In the genomic region with DNA sequence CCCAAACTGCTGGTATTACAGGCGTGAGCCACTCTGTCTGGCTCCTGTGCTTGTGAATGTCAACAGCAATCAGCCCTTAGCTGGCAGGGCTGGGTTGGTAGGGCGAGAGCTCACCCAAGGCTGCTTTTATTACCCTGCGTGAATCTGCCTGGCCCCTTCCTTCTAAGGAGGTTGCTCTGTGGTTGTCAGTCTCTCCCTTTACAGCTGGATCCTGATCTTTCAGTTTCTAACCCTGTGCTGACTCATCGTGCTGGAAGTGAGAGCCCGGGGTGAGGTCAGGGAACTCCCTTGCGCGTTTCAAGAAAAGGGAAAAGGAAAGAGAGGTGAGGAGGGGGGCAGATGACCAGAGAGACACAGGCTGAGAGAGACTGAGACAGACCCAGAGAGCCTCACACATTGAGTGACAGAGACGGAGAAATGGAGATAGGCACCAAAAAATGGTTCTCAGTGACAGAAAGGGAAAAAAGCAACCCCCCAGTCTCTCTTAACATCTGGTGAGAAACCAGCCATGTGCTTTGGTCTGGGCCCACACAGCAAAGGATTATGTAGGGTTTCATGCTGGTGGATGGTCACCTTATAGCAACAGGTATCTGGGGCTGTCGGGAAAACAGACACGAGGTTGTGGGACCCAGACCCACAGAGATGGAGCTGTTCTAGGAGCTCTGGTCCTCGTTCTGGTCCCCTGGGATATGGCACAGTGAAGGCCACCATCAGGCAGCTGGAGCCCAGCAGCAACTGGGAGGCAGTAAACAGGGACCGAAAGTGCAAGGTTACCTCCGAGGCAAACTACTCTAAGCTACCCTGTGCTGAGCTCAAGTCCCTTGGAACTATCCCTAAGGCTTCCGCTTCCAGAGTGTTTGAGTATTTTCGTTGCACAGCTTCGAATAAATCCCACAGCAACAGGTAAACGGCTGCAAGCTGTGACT, we compare ENCODE assay signal across 8 cellular contexts. TPM values are rescaled to one million over a fixed set of nuclear protein-coding genes. Genes with fewer than 3 reads are reported as not detected.
DNase-seq lines count a peak whose midpoint lies in the region; ATAC-seq, FAIRE-seq and TF ChIP-seq lines count a peak whose summit lies in the region.

No MANE protein-coding gene starts in this region.

- no peak for TF ChIP-seq RAD21 in K562 (CRISPR knock-in tag; conservative IDR thresholded peaks at IDR 0.05 in 1 of 2, IDR thresholded peaks at IDR 0.05 in 1 of 2)

- CTCF ChIA-PET in A673 (lab: Charles Lee) (no interaction called here), K562 (lab: Yijun Ruan, JAX; ENCODE audit: low intra/inter-chr PET ratio) (no interaction called here)

- POLR2A ChIA-PET in A673 (lab: Charles Lee; ENCODE audit: low non-redundant PET), result no interaction called here
- POLR2A ChIA-PET in K562 (lab: Yijun Ruan, JAX), result interaction anchor here (0.6 to 2.8 kb wide), 5 partner anchors 9 to 578 kb away, joined by 3 to 17 read pairs (median 3); partner anchors contain the start of genes PES1 and SLC35E4

- no peaks in the 10 kb centered on the region for H4K20me1 ChIP-seq in K562 (replicated peaks; ENCODE audit: control insufficient read depth, insufficient read depth, low read length)

- peak overlapping the region; percentile 85 for H2AFZ ChIP-seq in K562 (ENCODE audit: low read depth, low read length)

- 29% methylated on average over 15 of the region's 17 CpGs for WGBS in K562 (ENCODE audit: insufficient coverage, low coverage, missing lambda C conversion rate)
- WGBS in suprapubic skin, result 53% methylated on average over 17 of the region's 17 CpGs

- no peaks in the 10 kb centered on the region for H3K79me2 ChIP-seq in K562 (ENCODE audit: control insufficient read depth, insufficient read depth, low read length)

- in situ Hi-C loops in K562 (cut with MboI), result loop anchor here (10.0 kb wide), 1 partner anchor 325 kb away; the partner anchor contains the start of gene CASTOR1

- peak overlapping the region; percentile 63 to 87 for H3K9ac ChIP-seq in K562 (ENCODE audit: insufficient read depth in 1 of 2, low read depth in 2 of 2, low read length in 2 of 2)

- no peak overlapping the region for H3K4me3 ChIP-seq in A673 (ENCODE audit: low read depth, low read length, poor library complexity, severe bottlenecking)
- H3K4me3 ChIP-seq in K562, result no peak overlapping the region
- peak overlapping the region; percentile 8 for H3K4me3 ChIP-seq in suprapubic skin

- DNase-seq in A673 (ENCODE audit: low spot score), result peak; percentile 12
- DNase-seq in NAMALWA (ENCODE audit: low spot score), result peak; percentile 25
- DNase-seq in K562 (ENCODE audit: extremely low read depth in 1 of 4, low spot score in 3 of 4), result peak; percentile 81 to 87 (median 83)
- DNase-seq in left colon, result peak; percentile 66 to 88
- DNase-seq in suprapubic skin (ENCODE audit: low spot score in 2 of 2), result no peak
- DNase-seq in NCI-H82 (lab: John Stamatoyannopoulos, UW), result no peak
- DNase-seq in NCI-H2171 treated with DMSO at 0.1 percent for 48 hours (lab: John Stamatoyannopoulos, UW), result no peak

- no peaks in the 10 kb centered on the region for H3K9me1 ChIP-seq in K562 (ENCODE audit: control insufficient read depth, insufficient read depth, low read length)

- ATAC-seq in GM18907 (IDR thresholded peaks at IDR 0.05; ENCODE audit: unreplicated experiment) (peak; percentile 55), K562 (peak; percentile 84), left colon (peak; percentile 79)

- BruUV-seq in A673 (replicated peaks; lab: Mats Ljungman, UMichigan), result no TSS peak
- TSS peak; percentile 58 for BruUV-seq in K562 (replicated peaks; lab: Mats Ljungman, UMichigan)

- intact Hi-C loops in A673 (cut with micrococcal nuclease; ENCODE audit: unreplicated experiment), result loop anchor here (10.0 kb wide), 2 partner anchors 165 to 325 kb away; partner anchors contain the start of gene CASTOR1
- intact Hi-C loops in K562 (cut with micrococcal nuclease), result no loop called here
- intact Hi-C loops in left colon (cut with DNase I, micrococcal nuclease), result no loop called here

- no peak overlapping the region for H3K27ac ChIP-seq in A673 (ENCODE audit: low read depth, low read length, poor library complexity, severe bottlenecking)
- H3K27ac ChIP-seq in K562 (ENCODE audit: extremely low read depth, low read depth, low read length), result peak overlapping the region; percentile 78
- peak overlapping the region; percentile 32 for H3K27ac ChIP-seq in suprapubic skin

- peak; percentile 97 for FAIRE-seq in K562 (lab: Jason Lieb, UNC)

- H3K9me3 ChIP-seq in A673 (ENCODE audit: low read depth, low read length, poor library complexity, severe bottlenecking), result no peaks in the 10 kb centered on the region
- no peaks in the 10 kb centered on the region for H3K9me3 ChIP-seq in K562 (replicated peaks; ENCODE audit: control insufficient read depth, insufficient read depth, low read depth, low read length)
- H3K9me3 ChIP-seq in suprapubic skin, result no peaks in the 10 kb centered on the region

- 0 out of 2 replicates have a peak, but pooled peaks have one; percentile 50 for TF ChIP-seq POLR2A in K562 (conservative IDR thresholded peaks at IDR 0.05)
- no peak for TF ChIP-seq POLR2A in suprapubic skin (IDR thresholded peaks at IDR 0.05)

- no peaks in the 10 kb centered on the region for H3K36me3 ChIP-seq in A673 (ENCODE audit: insufficient read depth, low read length, poor library complexity, severe bottlenecking)
- H3K36me3 ChIP-seq in K562 (ENCODE audit: control insufficient read depth, insufficient read depth, low read length), result no peaks in the 10 kb centered on the region
- H3K36me3 ChIP-seq in suprapubic skin, result peaks cover 21% of the 10 kb centered on the region

- H3K27me3 ChIP-seq in A673 (replicated peaks; ENCODE audit: insufficient read depth, low read depth, low read length, poor library complexity), result no peaks in the 10 kb centered on the region
- no peaks in the 10 kb centered on the region for H3K27me3 ChIP-seq in K562 (ENCODE audit: control insufficient read depth in 2 of 2, insufficient read depth in 2 of 2, low read length in 2 of 2)
- no peaks in the 10 kb centered on the region for H3K27me3 ChIP-seq in suprapubic skin

- peak overlapping the region; percentile 71 for H3K4me2 ChIP-seq in K562 (ENCODE audit: insufficient read depth, low read length)

- peak; percentile 49; the same call in 1 of the 2 replicates for TF ChIP-seq EP300 in K562 (IDR thresholded peaks at IDR 0.05; ENCODE audit: low read length)
- TF ChIP-seq EP300 in suprapubic skin (IDR thresholded peaks at IDR 0.05), result no peak

- H3K4me1 ChIP-seq in A673 (ENCODE audit: insufficient read depth, low read length, poor library complexity, severe bottlenecking) (peaks cover 18% of the 10 kb centered on the region), K562 (replicated peaks in 1 of 2; ENCODE audit: control insufficient read depth in 2 of 2, insufficient read depth in 2 of 2, low read length in 2 of 2) (peaks cover 21 to 41% of the 10 kb centered on the region in 2 experiments), suprapubic skin (peaks cover 48% of the 10 kb centered on the region)

- no peak for TF ChIP-seq CTCF in A673 (conservative IDR thresholded peaks at IDR 0.05; ENCODE audit: low read depth, low read length)
- TF ChIP-seq CTCF in K562 (IDR thresholded peaks at IDR 0.05 in 2 of 3, conservative IDR thresholded peaks at IDR 0.05 in 1 of 3; ENCODE audit: insufficient read depth in 2 of 3, low read depth in 1 of 3, low read length in 3 of 3), result no peak
- no peak for TF ChIP-seq CTCF in suprapubic skin (IDR thresholded peaks at IDR 0.05)

RNA-seq across cellular contexts. Expression of gene TCN2, which starts 2.5 kb away (rescaled TPM):
- 7.3 and 9.8 TPM in 2 replicates for total RNA-seq in A673 (2021)
- total RNA-seq in K562 (2011; cell fraction: chromatin; rRNA removed; ENCODE audit: low replicate concordance), result 4.2 and 11.1 TPM in 2 replicates
- 6.1 and 8.5 TPM in 2 replicates for total RNA-seq in K562 (2011; cell fraction: nucleolus; rRNA removed)
- total RNA-seq in K562 (2011; cell fraction: nucleoplasm; rRNA removed), result 4.6 and 5.1 TPM in 2 replicates
- total RNA-seq in K562 (2014; rRNA removed), result 1.4 and 1.6 TPM in 2 replicates
- 1.3 and 1.4 TPM in 2 replicates for total RNA-seq in K562 (2014; rRNA removed; fragmentation: Illumina TruSeq; extraction: Trizol)
- total RNA-seq in K562 (2015; rRNA removed; fragmentation: Illumina TruSeq; extraction: Trizol), result 1.9 and 2.1 TPM in 2 replicates
- 1.4 and 2.0 TPM in 2 replicates for total RNA-seq in K562 (2021)
- polyA plus RNA-seq in K562 (2011; rRNA removed), result 1.2 and 1.7 TPM in 2 replicates
- 1.7 and 4.4 TPM in 2 replicates for polyA plus RNA-seq in K562 (2011; cell fraction: cytosol; rRNA removed)
- 1.0 and 1.9 TPM in 2 replicates for polyA plus RNA-seq in K562 (2011; cell fraction: nucleus; rRNA removed)
- polyA plus RNA-seq in K562 (2012), result 3.4 and 5.8 TPM in 2 replicates
- polyA plus RNA-seq in K562 (2014; fragmentation: Illumina TruSeq; extraction: Trizol), result 2.5 and 2.7 TPM in 2 replicates
- 1 to 10 TPM; 4.8 to 5.4 TPM for polyA plus RNA-seq in K562 (2014; fragmentation: Nextera tagmentation; extraction: Ambion mirVana)
- polyA plus RNA-seq in K562 (2014; rRNA removed), result 0.88 and 1.5 TPM in 2 replicates
- 0.63 and 1.9 TPM in 2 replicates for polyA minus RNA-seq in K562 (2011; rRNA and poly(A)+ RNA removed)
- 2.4 TPM in 1 of 2 replicates, not detected in the other for polyA minus RNA-seq in K562 (2011; cell fraction: cytosol; rRNA and poly(A)+ RNA removed)
- 0.78 and 1.8 TPM in 2 replicates for polyA minus RNA-seq in K562 (2011; cell fraction: nucleus; rRNA and poly(A)+ RNA removed)
- 10 to 100 TPM; 29.4 to 58.2 TPM for total RNA-seq in left colon
- total RNA-seq in suprapubic skin, result 10 to 100 TPM in 2 of 4 donors, 1 to 10 TPM in 2; 4.9 to 24.2 (median 11.0) TPM

RNA-seq across cellular contexts. Expression of gene PES1, which starts 17.8 kb away (rescaled TPM):
- total RNA-seq in A673 (2021), result 151 and 175 TPM in 2 replicates
- 71.4 and 154 TPM in 2 replicates for total RNA-seq in K562 (2011; cell fraction: chromatin; rRNA removed; ENCODE audit: low replicate concordance)
- 93.2 and 100 TPM in 2 replicates for total RNA-seq in K562 (2011; cell fraction: nucleolus; rRNA removed)
- 58.0 and 70.3 TPM in 2 replicates for total RNA-seq in K562 (2011; cell fraction: nucleoplasm; rRNA removed)
- 154 and 158 TPM in 2 replicates for total RNA-seq in K562 (2014; rRNA removed)
- total RNA-seq in K562 (2014; rRNA removed; fragmentation: Illumina TruSeq; extraction: Trizol), result 83.0 and 89.9 TPM in 2 replicates
- 117 and 126 TPM in 2 replicates for total RNA-seq in K562 (2015; rRNA removed; fragmentation: Illumina TruSeq; extraction: Trizol)
- 136 and 151 TPM in 2 replicates for total RNA-seq in K562 (2021)
- polyA plus RNA-seq in K562 (2011; rRNA removed), result 85.2 and 95.3 TPM in 2 replicates
- 105 and 226 TPM in 2 replicates for polyA plus RNA-seq in K562 (2011; cell fraction: cytosol; rRNA removed)
- polyA plus RNA-seq in K562 (2011; cell fraction: nucleus; rRNA removed), result 99.8 and 134 TPM in 2 replicates
- polyA plus RNA-seq in K562 (2012), result 61.0 and 83.5 TPM in 2 replicates
- 117 and 127 TPM in 2 replicates for polyA plus RNA-seq in K562 (2014; fragmentation: Illumina TruSeq; extraction: Trizol)
- polyA plus RNA-seq in K562 (2014; fragmentation: Nextera tagmentation; extraction: Ambion mirVana), result 1 to 10 TPM; 6.5 to 8.2 TPM
- 83.8 and 94.3 TPM in 2 replicates for polyA plus RNA-seq in K562 (2014; rRNA removed)
- 104 and 142 TPM in 2 replicates for polyA minus RNA-seq in K562 (2011; rRNA and poly(A)+ RNA removed)
- 65.7 and 82.8 TPM in 2 replicates for polyA minus RNA-seq in K562 (2011; cell fraction: cytosol; rRNA and poly(A)+ RNA removed)
- 48.7 and 75.2 TPM in 2 replicates for polyA minus RNA-seq in K562 (2011; cell fraction: nucleus; rRNA and poly(A)+ RNA removed)
- 10 to 100 TPM; 36.4 to 48.3 TPM for total RNA-seq in left colon
- total RNA-seq in suprapubic skin, result 10 to 100 TPM; 46.7 to 59.9 (median 53.1) TPM

RNA-seq across cellular contexts. Expression of gene SLC35E4, which starts 26.1 kb away (rescaled TPM):
- total RNA-seq in A673 (2021), result 2.4 and 3.3 TPM in 2 replicates
- total RNA-seq in K562 (2011; cell fraction: chromatin; rRNA removed; ENCODE audit: low replicate concordance), result 1.3 and 3.7 TPM in 2 replicates
- total RNA-seq in K562 (2011; cell fraction: nucleolus; rRNA removed), result 2.9 and 4.3 TPM in 2 replicates
- total RNA-seq in K562 (2011; cell fraction: nucleoplasm; rRNA removed), result 2.7 TPM in 2 replicates
- 1.6 and 2.3 TPM in 2 replicates for total RNA-seq in K562 (2014; rRNA removed)
- 0.32 and 0.36 TPM in 2 replicates for total RNA-seq in K562 (2014; rRNA removed; fragmentation: Illumina TruSeq; extraction: Trizol)
- 0.83 and 1.0 TPM in 2 replicates for total RNA-seq in K562 (2015; rRNA removed; fragmentation: Illumina TruSeq; extraction: Trizol)
- 1.6 and 1.7 TPM in 2 replicates for total RNA-seq in K562 (2021)
- 0.79 and 0.88 TPM in 2 replicates for polyA plus RNA-seq in K562 (2011; rRNA removed)
- polyA plus RNA-seq in K562 (2011; cell fraction: cytosol; rRNA removed), result 0.86 and 3.2 TPM in 2 replicates
- 0.44 and 0.95 TPM in 2 replicates for polyA plus RNA-seq in K562 (2011; cell fraction: nucleus; rRNA removed)
- polyA plus RNA-seq in K562 (2012), result 1.1 and 1.5 TPM in 2 replicates
- polyA plus RNA-seq in K562 (2014; fragmentation: Illumina TruSeq; extraction: Trizol), result 0.54 and 0.58 TPM in 2 replicates
- polyA plus RNA-seq in K562 (2014; fragmentation: Nextera tagmentation; extraction: Ambion mirVana), result under 1 TPM in 1 of 2 experiments, not detected in 1; 0.06 TPM
- polyA plus RNA-seq in K562 (2014; rRNA removed), result 1.1 TPM in 2 replicates
- polyA minus RNA-seq in K562 (2011; rRNA and poly(A)+ RNA removed), result 0.36 and 0.46 TPM in 2 replicates
- 0.91 and 1.5 TPM in 2 replicates for polyA minus RNA-seq in K562 (2011; cell fraction: cytosol; rRNA and poly(A)+ RNA removed)
- polyA minus RNA-seq in K562 (2011; cell fraction: nucleus; rRNA and poly(A)+ RNA removed), result 1.1 and 1.3 TPM in 2 replicates
- 1 to 10 TPM; 8.3 to 9.9 TPM for total RNA-seq in left colon
- 10 to 100 TPM; 17.0 to 20.3 (median 18.8) TPM for total RNA-seq in suprapubic skin

RNA-seq across cellular contexts. Expression of gene GAL3ST1, which starts 35.1 kb away (rescaled TPM):
- total RNA-seq in A673 (2021), result 0.58 and 0.83 TPM in 2 replicates
- total RNA-seq in K562 (2011; cell fraction: chromatin; rRNA removed; ENCODE audit: low replicate concordance), result 1.4 TPM in 1 of 2 replicates, not detected in the other
- total RNA-seq in K562 (2011; cell fraction: nucleolus; rRNA removed), result 3.0 and 3.9 TPM in 2 replicates
- 1.5 and 1.6 TPM in 2 replicates for total RNA-seq in K562 (2011; cell fraction: nucleoplasm; rRNA removed)
- total RNA-seq in K562 (2014; rRNA removed), result 0.45 and 1.3 TPM in 2 replicates
- 0.15 TPM in 1 of 2 replicates, not detected in the other for total RNA-seq in K562 (2014; rRNA removed; fragmentation: Illumina TruSeq; extraction: Trizol)
- 0.38 and 0.43 TPM in 2 replicates for total RNA-seq in K562 (2015; rRNA removed; fragmentation: Illumina TruSeq; extraction: Trizol)
- 1.5 and 1.6 TPM in 2 replicates for total RNA-seq in K562 (2021)
- polyA plus RNA-seq in K562 (2011; rRNA removed), result 0.10 and 0.79 TPM in 2 replicates
- 1.1 and 1.7 TPM in 2 replicates for polyA plus RNA-seq in K562 (2011; cell fraction: cytosol; rRNA removed)
- polyA plus RNA-seq in K562 (2011; cell fraction: nucleus; rRNA removed), result 0.40 and 0.63 TPM in 2 replicates
- polyA plus RNA-seq in K562 (2012), result 0.83 and 2.2 TPM in 2 replicates
- polyA plus RNA-seq in K562 (2014; fragmentation: Illumina TruSeq; extraction: Trizol), result 0.22 and 0.72 TPM in 2 replicates
- polyA plus RNA-seq in K562 (2014; fragmentation: Nextera tagmentation; extraction: Ambion mirVana), result under 1 TPM in 1 of 2 experiments, not detected in 1; 0.03 TPM
- polyA plus RNA-seq in K562 (2014; rRNA removed), result 0.80 and 1.9 TPM in 2 replicates
- polyA minus RNA-seq in K562 (2011; rRNA and poly(A)+ RNA removed), result 0.25 TPM in 1 of 2 replicates, not detected in the other
- 1.1 TPM in 1 of 2 replicates, not detected in the other for polyA minus RNA-seq in K562 (2011; cell fraction: cytosol; rRNA and poly(A)+ RNA removed)
- 0.13 and 0.33 TPM in 2 replicates for polyA minus RNA-seq in K562 (2011; cell fraction: nucleus; rRNA and poly(A)+ RNA removed)
- 10 to 100 TPM; 12.1 to 17.4 TPM for total RNA-seq in left colon
- 1 to 10 TPM; 1.2 to 3.7 (median 2.4) TPM for total RNA-seq in suprapubic skin

RNA-seq across cellular contexts. Expression of gene DUSP18, which starts 58.2 kb away (rescaled TPM):
- total RNA-seq in A673 (2021) (5.2 and 5.4 TPM in 2 replicates), K562 (2014; rRNA removed) (1.00 and 2.4 TPM in 2 replicates), K562 (2014; rRNA removed; fragmentation: Illumina TruSeq; extraction: Trizol) (1.3 and 1.5 TPM in 2 replicates), K562 (2015; rRNA removed; fragmentation: Illumina TruSeq; extraction: Trizol) (1.5 and 1.7 TPM in 2 replicates), K562 (2021) (2.0 and 2.6 TPM in 2 replicates), left colon (10 to 100 TPM; 15.3 to 18.1 TPM), suprapubic skin (10 to 100 TPM; 14.2 to 20.4 (median 16.5) TPM)
- 6.0 and 6.8 TPM in 2 replicates for total RNA-seq in K562 (2011; cell fraction: chromatin; rRNA removed; ENCODE audit: low replicate concordance)
- 5.1 and 6.8 TPM in 2 replicates for total RNA-seq in K562 (2011; cell fraction: nucleolus; rRNA removed)
- total RNA-seq in K562 (2011; cell fraction: nucleoplasm; rRNA removed), result 4.5 and 6.7 TPM in 2 replicates
- polyA plus RNA-seq in K562 (2011; rRNA removed) (3.7 and 4.4 TPM in 2 replicates), K562 (2014; fragmentation: Illumina TruSeq; extraction: Trizol) (1.7 and 2.0 TPM in 2 replicates), K562 (2014; fragmentation: Nextera tagmentation; extraction: Ambion mirVana) (1 to 10 TPM; 1.1 to 1.3 TPM), K562 (2014; rRNA removed) (1.2 and 3.1 TPM in 2 replicates)
- polyA plus RNA-seq in K562 (2011; cell fraction: cytosol; rRNA removed), result 6.9 and 8.2 TPM in 2 replicates
- 3.4 and 3.8 TPM in 2 replicates for polyA plus RNA-seq in K562 (2011; cell fraction: nucleus; rRNA removed)
- 1.6 and 2.5 TPM in 2 replicates for polyA plus RNA-seq in K562 (2012)
- polyA minus RNA-seq in K562 (2011; rRNA and poly(A)+ RNA removed), result 3.0 and 4.3 TPM in 2 replicates
- polyA minus RNA-seq in K562 (2011; cell fraction: cytosol; rRNA and poly(A)+ RNA removed), result 1.4 and 3.4 TPM in 2 replicates
- polyA minus RNA-seq in K562 (2011; cell fraction: nucleus; rRNA and poly(A)+ RNA removed), result 2.0 and 3.2 TPM in 2 replicates

Comparison
In these comparisons a context has a peak if more than half of its experiments do, and no peak if none do; other contexts are left out.
1. DNase-seq: peak in A673 (single experiment), NAMALWA (single experiment), K562 (4 of 4) and left colon (2 of 2); none in suprapubic skin (0 of 2), NCI-H82 (single experiment) and NCI-H2171 treated with DMSO at 0.1 percent for 48 hours (single experiment).
2. Peak in every context shown above with its lines, with median percentiles within 50 percentile points of each other: ATAC-seq.